In the genomic region with DNA sequence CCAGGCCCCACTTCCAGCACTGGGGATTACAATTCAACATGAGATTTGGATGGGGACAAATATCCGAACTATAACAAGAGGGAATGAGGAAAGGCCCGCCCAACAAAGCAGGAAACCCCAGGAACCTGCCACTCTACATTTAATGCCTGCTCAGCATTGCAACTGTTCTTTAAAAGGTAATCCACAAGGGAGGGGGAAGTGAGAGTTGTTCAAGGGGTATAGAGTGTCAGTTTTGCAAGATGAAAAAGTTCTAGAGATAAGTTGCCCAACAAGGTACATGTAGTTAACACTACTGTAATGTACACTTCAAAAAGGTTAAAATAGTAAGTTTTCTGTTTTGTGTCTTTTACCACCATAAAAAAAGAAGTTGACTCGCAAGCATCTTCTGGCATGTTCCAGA, we compare ENCODE assay signal across 15 cellular contexts.
DNase-seq lines count a peak whose midpoint lies in the region; ATAC-seq, FAIRE-seq and TF ChIP-seq lines count a peak whose summit lies in the region.
"Had no signal": no experiment of that assay in that cellular context is flagged by ENCODE, and none has a peak within 500 bp of the region (broad histone marks: within the 10 kb centered on the region; RNA-seq: fewer than 3 reads in every experiment).

No MANE protein-coding gene starts in this region.

- peaks cover 12% of the 10 kb centered on the region; the same call in 1 of the 2 replicates for H3K9me3 ChIP-seq in HepG2 (ENCODE audit: low read length)
- H3K9me3 ChIP-seq: MG63, upper lobe of right lung had no signal

- intact Hi-C loops in HepG2 (cut with micrococcal nuclease; ENCODE audit: unreplicated experiment), result no loop called here

- no peaks in the 10 kb centered on the region for H3K27me3 Mint-ChIP-seq in activated CD8-positive, alpha-beta memory T cell treated with anti-CD3 and anti-CD28 coated beads, Interleukin-2, amount 10 ng/mL, durations not matched to agents 7 days and 5 days
- H3K27me3 Mint-ChIP-seq in GM23338 (ENCODE audit: insufficient read depth, low read depth, poor library complexity), result no peaks in the 10 kb centered on the region
- no peaks in the 10 kb centered on the region for H3K27me3 Mint-ChIP-seq in activated naive CD8-positive, alpha-beta T cell treated with anti-CD3 and anti-CD28 coated beads for 36 hours

- H3K27me3 ChIP-seq in GM23338 (ENCODE audit: insufficient read depth) (no peaks in the 10 kb centered on the region), HepG2 (ENCODE audit: control insufficient read depth in 1 of 2, insufficient read depth in 2 of 2, low read length in 2 of 2) (no peaks in the 10 kb centered on the region)
- H3K27me3 ChIP-seq: foreskin keratinocyte, MG63, upper lobe of right lung had no signal

- H3K27ac ChIP-seq in GM23338 (ENCODE audit: low read depth) (no peak overlapping the region), HepG2 (ENCODE audit: extremely low read length, insufficient read depth, low read length) (no peak overlapping the region)
- H3K27ac ChIP-seq: foreskin keratinocyte, parathyroid adenoma, upper lobe of right lung had no signal

- no peak for DNase-seq in activated CD8-positive, alpha-beta memory T cell treated with anti-CD3 and anti-CD28 coated beads, Interleukin-2, amount 10 ng/mL, durations not matched to agents 7 days and 5 days
- no peak for DNase-seq in activated CD8-positive, alpha-beta memory T cell treated with anti-CD3 and anti-CD28 coated beads, Interleukin-2, amount 50 U/mL, for 4 hours
- DNase-seq in GM23338 (ENCODE audit: low spot score) (no peak), NOMO-1 (lab: John Stamatoyannopoulos, UW; ENCODE audit: unreplicated experiment in 2 of 2) (peak; percentile 85 to 91), HepG2 (ENCODE audit: low spot score) (no peak), kidney tubule cell (ENCODE audit: low spot score) (no peak)
- no peak for DNase-seq in activated naive CD8-positive, alpha-beta T cell treated with anti-CD3 and anti-CD28 coated beads for 36 hours
- DNase-seq: foreskin keratinocyte, MG63, NCI-H2081 treated with DMSO at 0.1 percent for 48 hours, NCI-H526, upper lobe of right lung had no signal

- peak overlapping the region; percentile 82 for H3K27ac Mint-ChIP-seq in activated CD8-positive, alpha-beta memory T cell treated with anti-CD3 and anti-CD28 coated beads, Interleukin-2, amount 10 ng/mL, durations not matched to agents 7 days and 5 days
- no peak overlapping the region for H3K27ac Mint-ChIP-seq in GM23338
- H3K27ac Mint-ChIP-seq in activated naive CD8-positive, alpha-beta T cell treated with anti-CD3 and anti-CD28 coated beads for 36 hours, result peak overlapping the region; percentile 34

- peaks cover 23% of the 10 kb centered on the region for H3K9me3 Mint-ChIP-seq in activated CD8-positive, alpha-beta memory T cell treated with anti-CD3 and anti-CD28 coated beads, Interleukin-2, amount 10 ng/mL, durations not matched to agents 7 days and 5 days (ENCODE audit: low read depth)
- H3K9me3 Mint-ChIP-seq in GM23338, result peaks cover 26% of the 10 kb centered on the region
- H3K9me3 Mint-ChIP-seq in activated naive CD8-positive, alpha-beta T cell treated with anti-CD3 and anti-CD28 coated beads for 36 hours, result peaks cover 12% of the 10 kb centered on the region

- TF ChIP-seq RAD21 in HepG2 (CRISPR knock-in tag; IDR thresholded peaks at IDR 0.05), result no peak

- FAIRE-seq in HepG2 (lab: Jason Lieb, UNC), result no peak
- FAIRE-seq: astrocyte had no signal

- peaks cover 12% of the 10 kb centered on the region for H3K4me1 ChIP-seq in GM23338 (ENCODE audit: insufficient read depth)
- H3K4me1 ChIP-seq in HepG2 (ENCODE audit: insufficient read depth, low read length), result no peaks in the 10 kb centered on the region
- H3K4me1 ChIP-seq: parathyroid adenoma, upper lobe of right lung had no signal

- in situ Hi-C loops in HepG2 (cut with HindIII; ENCODE audit: extremely low pct_ligation_motif_present, low pct_unique_long_range_greater_than_20kb), result no loop called here

- no TSS peak for BruUV-seq in HepG2 (replicated peaks; lab: Mats Ljungman, UMichigan)

- no peaks in the 10 kb centered on the region for H3K36me3 ChIP-seq in GM23338 (ENCODE audit: insufficient read depth)
- no peaks in the 10 kb centered on the region for H3K36me3 ChIP-seq in HepG2 (replicated peaks in 1 of 2; ENCODE audit: control insufficient read depth in 1 of 2, insufficient read depth in 2 of 2, low read length in 2 of 2)
- H3K36me3 ChIP-seq: MG63, upper lobe of right lung had no signal

- H3K4me3 Mint-ChIP-seq in activated CD8-positive, alpha-beta memory T cell treated with anti-CD3 and anti-CD28 coated beads, Interleukin-2, amount 10 ng/mL, durations not matched to agents 7 days and 5 days, result no peak overlapping the region
- no peak overlapping the region for H3K4me3 Mint-ChIP-seq in GM23338
- no peak overlapping the region for H3K4me3 Mint-ChIP-seq in activated naive CD8-positive, alpha-beta T cell treated with anti-CD3 and anti-CD28 coated beads for 36 hours

- H3K79me2 ChIP-seq in GM23338 (replicated peaks; ENCODE audit: insufficient read depth) (no peaks in the 10 kb centered on the region), HepG2 (ENCODE audit: insufficient read depth, low read length) (no peaks in the 10 kb centered on the region)
- H3K79me2 ChIP-seq: parathyroid adenoma had no signal

- TF ChIP-seq EP300 in HepG2 (IDR thresholded peaks at IDR 0.05; ENCODE audit: low read depth in 2 of 2, low read length in 2 of 2) (no peak), HepG2 (CRISPR knock-in tag; IDR thresholded peaks at IDR 0.05; ENCODE audit: borderline replicate concordance) (no peak)

- H3F3A ChIP-seq in GM23338 (replicated peaks; ENCODE audit: low read depth), result no peaks in the 10 kb centered on the region

- WGBS in HepG2 (ENCODE audit: low lambda C conversion rate), result 8% methylated on average over 3 of the region's 3 CpGs

- H4K20me1 ChIP-seq in GM23338 (replicated peaks; ENCODE audit: insufficient read depth), result no peaks in the 10 kb centered on the region
- no peaks in the 10 kb centered on the region for H4K20me1 ChIP-seq in HepG2 (ENCODE audit: insufficient read depth, low read length)

- H3K4me3 ChIP-seq in GM23338 (no peak overlapping the region), HepG2 (replicated peaks in 1 of 3; ENCODE audit: insufficient read depth in 1 of 3, low read depth in 2 of 3, low read length in 3 of 3) (no peak overlapping the region)
- H3K4me3 ChIP-seq: MG63, upper lobe of right lung had no signal

- POLR2A ChIA-PET in HepG2 (lab: Yijun Ruan, JAX), result no interaction called here

- H2AFZ ChIP-seq in GM23338 (peak overlapping the region; percentile 94), HepG2 (ENCODE audit: low read length) (no peak overlapping the region)
- H2AFZ ChIP-seq: parathyroid adenoma had no signal

- peak overlapping the region; percentile 42; the same call in 1 of the 2 replicates for H3K4me2 ChIP-seq in GM23338
- H3K4me2 ChIP-seq in HepG2 (ENCODE audit: low read depth, low read length), result no peak overlapping the region

- peaks cover 21% of the 10 kb centered on the region for H3K4me1 Mint-ChIP-seq in activated CD8-positive, alpha-beta memory T cell treated with anti-CD3 and anti-CD28 coated beads, Interleukin-2, amount 10 ng/mL, durations not matched to agents 7 days and 5 days
- H3K4me1 Mint-ChIP-seq in GM23338, result peaks cover 15% of the 10 kb centered on the region
- H3K4me1 Mint-ChIP-seq in activated naive CD8-positive, alpha-beta T cell treated with anti-CD3 and anti-CD28 coated beads for 36 hours, result peaks cover 5% of the 10 kb centered on the region

- peaks cover 6% of the 10 kb centered on the region for H3K9me2 ChIP-seq in GM23338 (ENCODE audit: insufficient read depth)

- H3K9ac ChIP-seq in HepG2 (ENCODE audit: insufficient read depth, low read depth, low read length), result no peak overlapping the region
- H3K9ac ChIP-seq: parathyroid adenoma had no signal

- CTCF ChIA-PET in activated CD8-positive, alpha-beta memory T cell treated with anti-CD3 and anti-CD28 coated beads, Interleukin-2, amount 10 ng/mL, durations not matched to agents 7 days and 5 days (lab: Charles Lee), result interaction anchor here (0.9 kb wide), 1 partner anchor 13 kb away, joined by 6 read pairs; no protein-coding TSS in a partner anchor
- CTCF ChIA-PET in HepG2 (lab: Yijun Ruan, JAX; ENCODE audit: low intra/inter-chr PET ratio, low total read pairs), result no interaction called here

- TF ChIP-seq CTCF in GM23338 (conservative IDR thresholded peaks at IDR 0.05; ENCODE audit: low read depth in 2 of 2) (no peak), HepG2 (CRISPR knock-in tag; IDR thresholded peaks at IDR 0.05) (no peak)

- ATAC-seq in activated CD8-positive, alpha-beta memory T cell treated with anti-CD3 and anti-CD28 coated beads, Interleukin-2, amount 10 ng/mL, durations not matched to agents 7 days and 5 days, result no peak
- no peak for ATAC-seq in GM23338
- no peak for ATAC-seq in HepG2
- ATAC-seq in HG02678 (IDR thresholded peaks at IDR 0.05; ENCODE audit: unreplicated experiment), result no peak
- ATAC-seq: foreskin keratinocyte, upper lobe of right lung had no signal

- TF ChIP-seq POLR2A in HepG2 (IDR thresholded peaks at IDR 0.05; ENCODE audit: insufficient read depth in 1 of 2, low read depth in 2 of 2, low read length in 2 of 2), result no peak

- peaks cover 32% of the 10 kb centered on the region for H3K36me3 Mint-ChIP-seq in activated CD8-positive, alpha-beta memory T cell treated with anti-CD3 and anti-CD28 coated beads, Interleukin-2, amount 10 ng/mL, durations not matched to agents 7 days and 5 days
- peaks cover 19% of the 10 kb centered on the region for H3K36me3 Mint-ChIP-seq in GM23338 (ENCODE audit: low read depth)
- peaks cover 5% of the 10 kb centered on the region for H3K36me3 Mint-ChIP-seq in activated naive CD8-positive, alpha-beta T cell treated with anti-CD3 and anti-CD28 coated beads for 36 hours

TF ChIP-seq in GM23338, 12 proteins besides CTCF, POLR2A, EP300 and RAD21 (continues in another document):
- TF ChIP-seq STAT1 (IDR thresholded peaks at IDR 0.05; ENCODE audit: unreplicated experiment), result no peak

TF ChIP-seq in HepG2, 621 proteins besides CTCF, POLR2A, EP300 and RAD21:
- peak in 1 of 2 experiments; percentile 1; a peak in 1 of 4 replicates for TF ChIP-seq MAFK (conservative IDR thresholded peaks at IDR 0.05 in 1 of 2, IDR thresholded peaks at IDR 0.05 in 1 of 2; ENCODE audit: low read length in 2 of 2)
- no peak for TF ChIP-seq ZNF101 (CRISPR knock-in tag; IDR thresholded peaks at IDR 0.05; ENCODE audit: borderline replicate concordance, low read depth)
- TF ChIP-seq YEATS2 (CRISPR knock-in tag; IDR thresholded peaks at IDR 0.05; ENCODE audit: borderline replicate concordance), result no peak
- no peak for TF ChIP-seq FOSL2 (CRISPR knock-in tag; IDR thresholded peaks at IDR 0.05)
- no peak for TF ChIP-seq SYNCRIP (IDR thresholded peaks at IDR 0.05; ENCODE audit: insufficient read depth, low read depth, low read length)
- TF ChIP-seq SALL2 (CRISPR knock-in tag; IDR thresholded peaks at IDR 0.05), result no peak

Comparison
In these comparisons a context has a peak if more than half of its experiments do, and no peak if none do; other contexts are left out.
1. DNase-seq: peak in NOMO-1 (2 of 2); none in activated CD8-positive, alpha-beta memory T cell treated with anti-CD3 and anti-CD28 coated beads, Interleukin-2, amount 10 ng/mL, durations not matched to agents 7 days and 5 days (single experiment), activated CD8-positive, alpha-beta memory T cell treated with anti-CD3 and anti-CD28 coated beads, Interleukin-2, amount 50 U/mL, for 4 hours (single experiment), GM23338 (single experiment), activated naive CD8-positive, alpha-beta T cell treated with anti-CD3 and anti-CD28 coated beads for 36 hours (single experiment), HepG2 (single experiment) and kidney tubule cell (single experiment).